8 cellular contexts compared by ENCODE assay signal in the genomic region with DNA sequence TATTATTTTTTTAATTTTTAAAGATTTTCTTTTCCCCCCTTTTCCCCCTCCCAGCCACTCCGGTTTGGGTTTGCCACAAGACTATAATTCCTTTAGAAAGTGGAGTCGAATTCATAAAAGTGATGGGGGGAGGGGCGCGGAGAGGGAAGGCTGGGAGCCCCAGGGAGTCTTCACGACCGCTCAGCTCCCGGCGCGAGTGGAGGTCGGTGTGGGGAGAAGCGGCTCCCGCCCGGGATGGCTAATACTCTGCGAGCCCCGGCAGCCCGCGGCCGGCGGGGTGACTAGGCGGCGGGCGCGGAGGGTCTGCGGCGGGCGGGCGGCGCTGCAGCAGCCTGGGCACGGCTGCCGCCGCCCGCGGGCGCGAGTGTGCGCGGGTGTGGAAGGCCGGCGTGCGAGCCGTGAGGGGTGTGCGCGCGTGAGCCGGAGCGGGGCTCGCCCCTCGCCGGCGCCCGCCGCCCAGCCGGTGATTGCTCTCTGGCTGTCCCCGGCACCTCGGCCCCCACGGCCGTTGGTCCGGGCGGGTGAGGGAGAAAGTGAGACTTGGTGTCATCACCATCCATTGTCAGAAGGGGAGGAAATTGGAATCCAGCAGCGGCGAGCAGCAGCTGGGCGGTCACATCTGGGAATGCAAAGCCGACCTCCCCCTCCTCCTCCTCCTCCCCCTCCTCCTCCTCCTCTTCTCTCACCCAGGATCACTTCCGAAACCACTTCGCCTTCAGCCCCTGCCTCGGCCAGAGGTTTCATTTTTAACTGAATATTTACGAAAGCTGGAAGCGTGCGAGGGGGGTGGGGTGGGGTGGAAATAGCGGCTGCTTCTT. TPM values are rescaled to one million over a fixed set of nuclear protein-coding genes. Genes with fewer than 3 reads are reported as not detected.
DNase-seq lines count a peak whose midpoint lies in the region; ATAC-seq and TF ChIP-seq lines count a peak whose summit lies in the region.

A gene with protein sequence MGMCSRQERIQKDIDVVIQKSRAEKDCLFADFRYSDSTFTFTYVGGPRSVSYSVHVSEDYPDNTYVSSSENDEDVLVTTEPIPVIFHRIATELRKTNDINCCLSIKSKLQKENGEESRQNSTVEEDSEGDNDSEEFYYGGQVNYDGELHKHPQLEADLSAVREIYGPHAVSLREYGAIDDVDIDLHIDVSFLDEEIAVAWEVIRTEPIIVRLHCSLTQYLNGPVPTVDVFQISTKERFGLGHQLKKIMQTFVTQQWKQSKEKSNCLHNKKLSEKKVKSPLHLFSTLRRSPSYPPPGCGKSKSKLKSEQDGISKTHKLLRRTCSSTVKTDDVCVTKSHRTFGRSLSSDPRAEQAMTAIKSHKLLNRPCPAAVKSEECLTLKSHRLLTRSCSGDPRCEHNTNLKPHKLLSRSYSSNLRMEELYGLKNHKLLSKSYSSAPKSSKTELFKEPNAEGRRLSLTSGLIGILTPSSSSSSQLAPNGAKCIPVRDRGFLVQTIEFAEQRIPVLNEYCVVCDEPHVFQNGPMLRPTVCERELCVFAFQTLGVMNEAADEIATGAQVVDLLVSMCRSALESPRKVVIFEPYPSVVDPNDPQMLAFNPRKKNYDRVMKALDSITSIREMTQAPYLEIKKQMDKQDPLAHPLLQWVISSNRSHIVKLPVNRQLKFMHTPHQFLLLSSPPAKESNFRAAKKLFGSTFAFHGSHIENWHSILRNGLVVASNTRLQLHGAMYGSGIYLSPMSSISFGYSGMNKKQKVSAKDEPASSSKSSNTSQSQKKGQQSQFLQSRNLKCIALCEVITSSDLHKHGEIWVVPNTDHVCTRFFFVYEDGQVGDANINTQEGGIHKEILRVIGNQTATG (plus strand): TSS at position 377 of the 818 bp plus-strand sequence. CDS start 459 bp downstream, outside the sequence.

- POLR2A ChIA-PET in activated naive CD8-positive, alpha-beta T cell treated with anti-CD3 and anti-CD28 coated beads, Interleukin-2, amount 10 ng/mL, durations not matched to agents 7 days and 5 days (lab: Charles Lee), result interaction anchor here (0.6 to 4.0 kb wide), 9 partner anchors 22 to 238 kb away, joined by 3 to 34 read pairs (median 6); a partner anchor contains a TSS

- H3K27me3 Mint-ChIP-seq in activated naive CD8-positive, alpha-beta T cell treated with anti-CD3 and anti-CD28 coated beads, Interleukin-2, amount 10 ng/mL, durations not matched to agents 7 days and 5 days, result no peaks in the 10 kb centered on the region

- DNase-seq in AG08395 (ENCODE audit: low spot score) (peak; percentile 43), left cardiac atrium (peak; percentile 65), posterior vena cava (ENCODE audit: low spot score) (peak; percentile 87), NCI-H1092 (lab: John Stamatoyannopoulos, UW) (no peak)
- DNase-seq in activated naive CD8-positive, alpha-beta T cell treated with anti-CD3 and anti-CD28 coated beads, Interleukin-2, amount 10 ng/mL, durations not matched to agents 7 days and 5 days, result peak; percentile 76

- intact Hi-C loops in left cardiac atrium (cut with DNase I) (no loop called here), posterior vena cava (cut with DNase I) (no loop called here)

- no peaks in the 10 kb centered on the region for H3K9me3 Mint-ChIP-seq in activated naive CD8-positive, alpha-beta T cell treated with anti-CD3 and anti-CD28 coated beads, Interleukin-2, amount 10 ng/mL, durations not matched to agents 7 days and 5 days

- peak within 1 kb of the TSS; percentile 98 for H3K4me3 Mint-ChIP-seq in activated naive CD8-positive, alpha-beta T cell treated with anti-CD3 and anti-CD28 coated beads, Interleukin-2, amount 10 ng/mL, durations not matched to agents 7 days and 5 days

- H3K27ac Mint-ChIP-seq in activated naive CD8-positive, alpha-beta T cell treated with anti-CD3 and anti-CD28 coated beads, Interleukin-2, amount 10 ng/mL, durations not matched to agents 7 days and 5 days, result peak within 1 kb of the TSS; percentile 100

- peaks cover 19% of the 10 kb centered on the region for H3K36me3 Mint-ChIP-seq in activated naive CD8-positive, alpha-beta T cell treated with anti-CD3 and anti-CD28 coated beads, Interleukin-2, amount 10 ng/mL, durations not matched to agents 7 days and 5 days

- ATAC-seq in GM18907 (IDR thresholded peaks at IDR 0.05; ENCODE audit: unreplicated experiment) (peak; percentile 49), HG03520 (IDR thresholded peaks at IDR 0.05; ENCODE audit: unreplicated experiment) (peak; percentile 40), SK-N-SH treated with all-trans-retinoic acid at 6 μM for 48 hours (peak; percentile 71), left cardiac atrium (peak; percentile 69 to 72)
- peak; percentile 60 for ATAC-seq in activated naive CD8-positive, alpha-beta T cell treated with anti-CD3 and anti-CD28 coated beads, Interleukin-2, amount 10 ng/mL, durations not matched to agents 7 days and 5 days (ENCODE audit: low read depth)

- peaks cover 29% of the 10 kb centered on the region for H3K4me1 Mint-ChIP-seq in activated naive CD8-positive, alpha-beta T cell treated with anti-CD3 and anti-CD28 coated beads, Interleukin-2, amount 10 ng/mL, durations not matched to agents 7 days and 5 days

TF ChIP-seq in SK-N-SH treated with all-trans-retinoic acid at 6 μM for 48 hours, 23 proteins besides CTCF, POLR2A, EP300 and RAD21 (continues in another document):
- TF ChIP-seq, protein P1, sequence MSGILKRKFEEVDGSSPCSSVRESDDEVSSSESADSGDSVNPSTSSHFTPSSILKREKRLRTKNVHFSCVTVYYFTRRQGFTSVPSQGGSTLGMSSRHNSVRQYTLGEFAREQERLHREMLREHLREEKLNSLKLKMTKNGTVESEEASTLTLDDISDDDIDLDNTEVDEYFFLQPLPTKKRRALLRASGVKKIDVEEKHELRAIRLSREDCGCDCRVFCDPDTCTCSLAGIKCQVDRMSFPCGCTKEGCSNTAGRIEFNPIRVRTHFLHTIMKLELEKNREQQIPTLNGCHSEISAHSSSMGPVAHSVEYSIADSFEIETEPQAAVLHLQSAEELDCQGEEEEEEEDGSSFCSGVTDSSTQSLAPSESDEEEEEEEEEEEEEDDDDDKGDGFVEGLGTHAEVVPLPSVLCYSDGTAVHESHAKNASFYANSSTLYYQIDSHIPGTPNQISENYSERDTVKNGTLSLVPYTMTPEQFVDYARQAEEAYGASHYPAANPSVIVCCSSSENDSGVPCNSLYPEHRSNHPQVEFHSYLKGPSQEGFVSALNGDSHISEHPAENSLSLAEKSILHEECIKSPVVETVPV (CRISPR knock-in tag; IDR thresholded peaks at IDR 0.05), result no peak
- no peak for TF ChIP-seq OSR1 (CRISPR knock-in tag; IDR thresholded peaks at IDR 0.05)
- TF ChIP-seq ZFP30 (CRISPR knock-in tag; IDR thresholded peaks at IDR 0.05), result no peak
- TF ChIP-seq, protein P2, sequence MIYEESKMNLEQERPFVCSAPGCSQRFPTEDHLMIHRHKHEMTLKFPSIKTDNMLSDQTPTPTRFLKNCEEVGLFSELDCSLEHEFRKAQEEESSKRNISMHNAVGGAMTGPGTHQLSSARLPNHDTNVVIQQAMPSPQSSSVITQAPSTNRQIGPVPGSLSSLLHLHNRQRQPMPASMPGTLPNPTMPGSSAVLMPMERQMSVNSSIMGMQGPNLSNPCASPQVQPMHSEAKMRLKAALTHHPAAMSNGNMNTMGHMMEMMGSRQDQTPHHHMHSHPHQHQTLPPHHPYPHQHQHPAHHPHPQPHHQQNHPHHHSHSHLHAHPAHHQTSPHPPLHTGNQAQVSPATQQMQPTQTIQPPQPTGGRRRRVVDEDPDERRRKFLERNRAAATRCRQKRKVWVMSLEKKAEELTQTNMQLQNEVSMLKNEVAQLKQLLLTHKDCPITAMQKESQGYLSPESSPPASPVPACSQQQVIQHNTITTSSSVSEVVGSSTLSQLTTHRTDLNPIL (CRISPR knock-in tag; IDR thresholded peaks at IDR 0.05; ENCODE audit: low read depth), result no peak
- TF ChIP-seq, protein P3, sequence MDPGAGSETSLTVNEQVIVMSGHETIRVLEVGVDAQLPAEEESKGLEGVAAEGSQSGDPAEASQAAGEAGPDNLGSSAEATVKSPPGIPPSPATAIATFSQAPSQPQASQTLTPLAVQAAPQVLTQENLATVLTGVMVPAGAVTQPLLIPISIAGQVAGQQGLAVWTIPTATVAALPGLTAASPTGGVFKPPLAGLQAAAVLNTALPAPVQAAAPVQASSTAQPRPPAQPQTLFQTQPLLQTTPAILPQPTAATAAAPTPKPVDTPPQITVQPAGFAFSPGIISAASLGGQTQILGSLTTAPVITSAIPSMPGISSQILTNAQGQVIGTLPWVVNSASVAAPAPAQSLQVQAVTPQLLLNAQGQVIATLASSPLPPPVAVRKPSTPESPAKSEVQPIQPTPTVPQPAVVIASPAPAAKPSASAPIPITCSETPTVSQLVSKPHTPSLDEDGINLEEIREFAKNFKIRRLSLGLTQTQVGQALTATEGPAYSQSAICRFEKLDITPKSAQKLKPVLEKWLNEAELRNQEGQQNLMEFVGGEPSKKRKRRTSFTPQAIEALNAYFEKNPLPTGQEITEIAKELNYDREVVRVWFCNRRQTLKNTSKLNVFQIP (CRISPR knock-in tag; IDR thresholded peaks at IDR 0.05; ENCODE audit: borderline replicate concordance, low read depth), result no peak
- TF ChIP-seq BACH2 (CRISPR knock-in tag; IDR thresholded peaks at IDR 0.05; ENCODE audit: borderline replicate concordance), result no peak
- no peak for TF ChIP-seq RARB (CRISPR knock-in tag; IDR thresholded peaks at IDR 0.05)
- TF ChIP-seq PPARA (CRISPR knock-in tag; IDR thresholded peaks at IDR 0.05; ENCODE audit: borderline replicate concordance), result no peak
- no peak for TF ChIP-seq GLIS3 (CRISPR knock-in tag; IDR thresholded peaks at IDR 0.05)
- TF ChIP-seq TOX (CRISPR knock-in tag; IDR thresholded peaks at IDR 0.05; ENCODE audit: borderline replicate concordance), result no peak
- TF ChIP-seq ARNTL (CRISPR knock-in tag; IDR thresholded peaks at IDR 0.05; ENCODE audit: borderline replicate concordance, low read depth), result no peak
- TF ChIP-seq TCF4 (CRISPR knock-in tag; IDR thresholded peaks at IDR 0.05; ENCODE audit: borderline replicate concordance), result no peak
- no peak for TF ChIP-seq ZC3H10 (CRISPR knock-in tag; IDR thresholded peaks at IDR 0.05)

RNA-seq across cellular contexts. Expression of the gene that starts here (rescaled TPM):
- 100 to 1,000 TPM; 159 to 178 TPM for total RNA-seq in activated naive CD8-positive, alpha-beta T cell treated with anti-CD3 and anti-CD28 coated beads, Interleukin-2, amount 10 ng/mL, durations not matched to agents 7 days and 5 days
- total RNA-seq in left cardiac atrium (10 to 100 TPM; 11.2 to 13.5 TPM), posterior vena cava (10 to 100 TPM; 20.4 to 27.4 TPM)

Comparison
In these comparisons a context has a peak if more than half of its experiments do, and no peak if none do; other contexts are left out.
1. RNA of the gene that starts here (total RNA-seq): 159 to 178 TPM in activated naive CD8-positive, alpha-beta T cell treated with anti-CD3 and anti-CD28 coated beads, Interleukin-2, amount 10 ng/mL, durations not matched to agents 7 days and 5 days; 20.4 to 27.4 TPM in posterior vena cava and 11.2 to 13.5 TPM in left cardiac atrium; every median in the first group is over 4 times any median in the second.
2. Peak in every context shown above with its lines, with median percentiles within 50 percentile points of each other: ATAC-seq.